ENCODE assay signal across 1 cellular context in the genomic region with DNA sequence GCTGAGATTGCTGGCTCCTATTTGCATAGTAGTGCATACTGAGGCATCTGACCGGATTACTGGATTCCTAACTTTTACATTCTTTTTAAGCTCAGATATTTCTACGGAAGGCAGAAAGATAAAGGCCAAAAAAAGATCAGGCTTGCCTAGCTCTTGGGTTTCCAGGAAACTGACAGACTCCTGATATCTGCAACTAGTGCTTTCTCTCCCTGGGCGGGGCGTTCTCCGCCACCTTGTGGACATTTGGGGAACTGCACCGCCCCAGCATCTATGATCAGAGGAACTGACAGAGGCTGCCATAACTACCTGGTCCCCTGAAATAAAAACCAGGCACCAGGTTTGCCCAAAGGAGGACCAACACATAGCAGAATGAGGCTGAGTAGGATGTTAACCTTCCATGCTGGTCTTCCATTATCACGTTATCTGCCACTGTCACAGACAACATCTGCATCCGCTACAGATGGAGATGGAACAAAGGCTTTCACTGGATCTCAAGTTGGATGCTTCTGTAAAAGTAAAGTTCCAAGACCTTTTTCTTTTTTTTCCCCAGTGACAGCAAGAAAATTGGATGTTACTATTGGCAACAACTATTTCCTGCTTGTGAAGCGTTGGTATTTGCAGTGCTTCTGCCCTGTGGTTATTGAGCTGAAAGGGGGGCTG.
TF ChIP-seq lines count a peak whose summit lies in the region.

No MANE protein-coding gene starts in this region.

TF ChIP-seq in endothelial cell of umbilical vein, 7 proteins besides CTCF, POLR2A, EP300 and RAD21 (continued from another document):
- TF ChIP-seq, protein P1, sequence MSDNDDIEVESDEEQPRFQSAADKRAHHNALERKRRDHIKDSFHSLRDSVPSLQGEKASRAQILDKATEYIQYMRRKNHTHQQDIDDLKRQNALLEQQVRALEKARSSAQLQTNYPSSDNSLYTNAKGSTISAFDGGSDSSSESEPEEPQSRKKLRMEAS (IDR thresholded peaks at IDR 0.05; ENCODE audit: insufficient read depth, insufficient read length), result no peak
